In the genomic region with DNA sequence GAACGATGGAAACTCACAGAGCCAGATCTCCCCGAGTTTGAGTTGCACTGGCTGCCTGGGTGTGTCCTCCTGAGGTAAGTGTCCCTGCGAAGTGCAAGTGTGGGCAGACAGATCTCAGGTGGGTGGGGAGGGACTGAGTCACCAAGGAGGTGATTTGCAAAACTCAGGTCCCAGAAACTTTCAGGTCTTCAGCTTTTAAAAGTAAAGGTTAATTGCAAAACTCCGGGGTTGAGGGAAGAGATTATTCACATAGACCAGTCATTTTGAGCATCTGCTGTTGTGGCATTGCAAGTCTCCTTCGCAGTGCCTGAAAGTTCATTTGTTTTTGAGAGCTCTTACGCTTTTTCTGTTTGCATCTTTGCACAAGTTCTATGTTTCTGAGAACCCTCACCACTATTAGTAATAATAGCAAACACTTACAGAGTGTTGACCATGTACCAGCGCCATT, we compare ENCODE assay signal across 8 cellular contexts. TPM values are rescaled to one million over a fixed set of nuclear protein-coding genes. Genes with fewer than 3 reads are reported as not detected.
DNase-seq lines count a peak whose midpoint lies in the region; ATAC-seq lines count a peak whose summit lies in the region.

No MANE protein-coding gene starts in this region.

- H3K27me3 Mint-ChIP-seq in natural killer cell treated with Interleukin-12 subunit alpha and Interleukin-12 subunit beta and Interleukin-15 and Interleukin-18, amount 100 ng/mL, for 72 hours = no peaks in the 10 kb centered on the region

- ATAC-seq in GM18499 (IDR thresholded peaks at IDR 0.05; ENCODE audit: insufficient read depth, unreplicated experiment) (peak; percentile 30), HG03045 (IDR thresholded peaks at IDR 0.05; ENCODE audit: unreplicated experiment) (peak; percentile 39)
- ATAC-seq in natural killer cell treated with Interleukin-12 subunit alpha and Interleukin-12 subunit beta and Interleukin-15 and Interleukin-18, amount 100 ng/mL, for 72 hours = peak; percentile 68 to 74

- H3K4me3 Mint-ChIP-seq in natural killer cell treated with Interleukin-12 subunit alpha and Interleukin-12 subunit beta and Interleukin-15 and Interleukin-18, amount 100 ng/mL, for 72 hours = peak overlapping the region; percentile 99

- peaks cover 85 to 87% of the 10 kb centered on the region in 2 donors for H3K4me1 Mint-ChIP-seq in natural killer cell treated with Interleukin-12 subunit alpha and Interleukin-12 subunit beta and Interleukin-15 and Interleukin-18, amount 100 ng/mL, for 72 hours (ENCODE audit: low read depth in 2 of 2)

- peaks cover 50% of the 10 kb centered on the region for H3K36me3 Mint-ChIP-seq in natural killer cell treated with Interleukin-12 subunit alpha and Interleukin-12 subunit beta and Interleukin-15 and Interleukin-18, amount 100 ng/mL, for 72 hours

- peak in 2 of 3 experiments; percentile 48 to 60 for DNase-seq in activated CD8-positive, alpha-beta memory T cell treated with anti-CD3 and anti-CD28 coated beads for 48 hours (ENCODE audit: low read depth in 2 of 3, low spot score in 2 of 3)
- peak; percentile 83 for DNase-seq in natural killer cell treated with Interleukin-12 subunit alpha and Interleukin-12 subunit beta and Interleukin-15 and Interleukin-18, amount 100 ng/mL, for 72 hours (ENCODE audit: low spot score)
- DNase-seq in amniotic stem cell (lab: John Stamatoyannopoulos, UW) (no peak), NCI-H146 treated with DMSO at 0.1 percent for 48 hours (lab: John Stamatoyannopoulos, UW; ENCODE audit: unreplicated experiment) (no peak), HK-2 (ENCODE audit: unreplicated experiment) (no peak), NOMO-1 treated with DMSO at 0.1 percent for 48 hours (lab: John Stamatoyannopoulos, UW; ENCODE audit: unreplicated experiment) (no peak)

- H3K9me3 Mint-ChIP-seq in natural killer cell treated with Interleukin-12 subunit alpha and Interleukin-12 subunit beta and Interleukin-15 and Interleukin-18, amount 100 ng/mL, for 72 hours = peaks cover 10% of the 10 kb centered on the region

- H3K27ac Mint-ChIP-seq in natural killer cell treated with Interleukin-12 subunit alpha and Interleukin-12 subunit beta and Interleukin-15 and Interleukin-18, amount 100 ng/mL, for 72 hours = peak overlapping the region; percentile 97

RNA-seq across cellular contexts. Expression of gene CD44, which starts 7.1 kb away (rescaled TPM):
- total RNA-seq in natural killer cell treated with Interleukin-12 subunit alpha and Interleukin-12 subunit beta and Interleukin-15 and Interleukin-18, amount 100 ng/mL, for 72 hours = 100 to 1,000 TPM; 698 to 736 TPM

Comparison
In these comparisons a context has a peak if more than half of its experiments do, and no peak if none do; other contexts are left out.
1. DNase-seq: peak in activated CD8-positive, alpha-beta memory T cell treated with anti-CD3 and anti-CD28 coated beads for 48 hours (2 of 3) and natural killer cell treated with Interleukin-12 subunit alpha and Interleukin-12 subunit beta and Interleukin-15 and Interleukin-18, amount 100 ng/mL, for 72 hours (single experiment); none in amniotic stem cell (single experiment), NCI-H146 treated with DMSO at 0.1 percent for 48 hours (single experiment), HK-2 (single experiment) and NOMO-1 treated with DMSO at 0.1 percent for 48 hours (single experiment).
2. Peak in every context shown above with its lines, with median percentiles within 50 percentile points of each other: ATAC-seq.